In the genomic region with DNA sequence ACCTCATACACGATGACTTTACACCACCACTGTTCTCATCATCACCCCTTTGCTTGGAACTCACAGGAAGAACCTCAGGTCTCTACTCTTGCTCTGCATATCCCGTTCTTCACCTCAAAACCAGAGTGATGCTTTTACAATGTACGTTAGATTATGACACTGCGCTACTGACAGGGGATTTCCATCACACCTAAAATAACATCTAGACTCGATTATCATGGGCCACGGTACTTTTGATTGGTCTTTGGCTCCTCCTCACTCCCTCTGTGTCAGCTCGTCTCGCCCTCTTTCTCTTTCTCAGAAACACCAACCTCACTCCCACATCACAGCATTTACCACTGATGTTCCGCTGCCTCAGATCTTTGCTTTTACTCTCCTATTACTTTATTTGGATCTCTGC, we compare ENCODE assay signal across 14 cellular contexts.
A peak's percentile ranks its signal among the peaks of the same experiment; 100 is the strongest.
DNase-seq lines count a peak whose midpoint lies in the region; ATAC-seq and TF ChIP-seq lines count a peak whose summit lies in the region.
"Had no signal": no experiment of that assay in that cellular context is flagged by ENCODE, and none has a peak within 500 bp of the region (broad histone marks: within the 10 kb centered on the region; RNA-seq: fewer than 3 reads in every experiment).

No MANE protein-coding gene starts in this region.

- H3K27ac ChIP-seq in KOPT-K1 (ENCODE audit: low read depth, low read length, poor library complexity, severe bottlenecking) (peak overlapping the region; percentile 89), breast epithelium (no peak overlapping the region)
- H3K27ac ChIP-seq: adrenal gland, skin epidermis had no signal

- no peaks in the 10 kb centered on the region for H3K9me3 Mint-ChIP-seq in activated naive CD8-positive, alpha-beta T cell treated with anti-CD3 and anti-CD28 coated beads, Interleukin-2, amount 50 U/mL, for 24 hours
- no peaks in the 10 kb centered on the region for H3K9me3 Mint-ChIP-seq in activated naive CD8-positive, alpha-beta T cell treated with anti-CD3 and anti-CD28 coated beads for 36 hours
- H3K9me3 Mint-ChIP-seq in stimulated activated effector memory CD8-positive, alpha-beta T cell treated with anti-CD3 and anti-CD28 coated beads, Interleukin-12 subunit alpha, Interleukin-12 subunit beta, amount 100 ng/mL, for 72 hours: peaks cover 6% of the 10 kb centered on the region
- H3K9me3 Mint-ChIP-seq in WTC11: no peaks in the 10 kb centered on the region

- POLR2A ChIA-PET in WTC11 (lab: Charles Lee): no interaction called here

- no peaks in the 10 kb centered on the region for H3K9me3 ChIP-seq in KOPT-K1 (ENCODE audit: insufficient read depth, low read length, poor library complexity, severe bottlenecking)
- no peaks in the 10 kb centered on the region for H3K9me3 ChIP-seq in breast epithelium
- H3K9me3 ChIP-seq: adrenal gland had no signal

- no peaks in the 10 kb centered on the region for H3K27me3 ChIP-seq in breast epithelium
- H3K27me3 ChIP-seq: adrenal gland had no signal

- H3K36me3 ChIP-seq in KOPT-K1 (ENCODE audit: insufficient read depth, low read length) (no peaks in the 10 kb centered on the region), breast epithelium (no peaks in the 10 kb centered on the region)
- H3K36me3 ChIP-seq: adrenal gland had no signal

- H3K36me3 Mint-ChIP-seq in activated naive CD8-positive, alpha-beta T cell treated with anti-CD3 and anti-CD28 coated beads, Interleukin-2, amount 50 U/mL, for 24 hours (ENCODE audit: low read depth): no peaks in the 10 kb centered on the region
- no peaks in the 10 kb centered on the region for H3K36me3 Mint-ChIP-seq in activated naive CD8-positive, alpha-beta T cell treated with anti-CD3 and anti-CD28 coated beads for 36 hours
- H3K36me3 Mint-ChIP-seq in stimulated activated effector memory CD8-positive, alpha-beta T cell treated with anti-CD3 and anti-CD28 coated beads, Interleukin-12 subunit alpha, Interleukin-12 subunit beta, amount 100 ng/mL, for 72 hours: no peaks in the 10 kb centered on the region
- H3K36me3 Mint-ChIP-seq in WTC11: no peaks in the 10 kb centered on the region

- no peaks in the 10 kb centered on the region for H3K4me1 Mint-ChIP-seq in activated naive CD8-positive, alpha-beta T cell treated with anti-CD3 and anti-CD28 coated beads, Interleukin-2, amount 50 U/mL, for 24 hours
- H3K4me1 Mint-ChIP-seq in activated naive CD8-positive, alpha-beta T cell treated with anti-CD3 and anti-CD28 coated beads for 36 hours: no peaks in the 10 kb centered on the region
- no peaks in the 10 kb centered on the region for H3K4me1 Mint-ChIP-seq in stimulated activated effector memory CD8-positive, alpha-beta T cell treated with anti-CD3 and anti-CD28 coated beads, Interleukin-12 subunit alpha, Interleukin-12 subunit beta, amount 100 ng/mL, for 72 hours
- no peaks in the 10 kb centered on the region for H3K4me1 Mint-ChIP-seq in WTC11

- TF ChIP-seq POLR2A in breast epithelium (IDR thresholded peaks at IDR 0.05): no peak

- ATAC-seq in activated naive CD8-positive, alpha-beta T cell treated with anti-CD3 and anti-CD28 coated beads, Interleukin-2, amount 50 U/mL, for 24 hours: peak; percentile 15
- ATAC-seq in HG02571 (IDR thresholded peaks at IDR 0.05; ENCODE audit: unreplicated experiment) (peak; percentile 64), WTC11 (no peak)
- ATAC-seq in stimulated activated effector memory CD8-positive, alpha-beta T cell treated with anti-CD3 and anti-CD28 coated beads, Interleukin-12 subunit alpha, Interleukin-12 subunit beta, amount 100 ng/mL, for 72 hours: peak; percentile 89

- no peak for TF ChIP-seq CTCF in WTC11 (IDR thresholded peaks at IDR 0.05)
- TF ChIP-seq CTCF in breast epithelium (IDR thresholded peaks at IDR 0.05): no peak

- H3K4me3 Mint-ChIP-seq in activated naive CD8-positive, alpha-beta T cell treated with anti-CD3 and anti-CD28 coated beads, Interleukin-2, amount 50 U/mL, for 24 hours: no peak overlapping the region
- H3K4me3 Mint-ChIP-seq in activated naive CD8-positive, alpha-beta T cell treated with anti-CD3 and anti-CD28 coated beads for 36 hours: no peak overlapping the region
- no peak overlapping the region for H3K4me3 Mint-ChIP-seq in stimulated activated effector memory CD8-positive, alpha-beta T cell treated with anti-CD3 and anti-CD28 coated beads, Interleukin-12 subunit alpha, Interleukin-12 subunit beta, amount 100 ng/mL, for 72 hours
- H3K4me3 Mint-ChIP-seq in WTC11: no peak overlapping the region

- no peak for DNase-seq in activated naive CD8-positive, alpha-beta T cell treated with anti-CD3 and anti-CD28 coated beads, Interleukin-2, amount 50 U/mL, for 24 hours
- no peak for DNase-seq in activated naive CD8-positive, alpha-beta T cell treated with anti-CD3 and anti-CD28 coated beads for 36 hours
- no peak for DNase-seq in stimulated activated effector memory CD8-positive, alpha-beta T cell treated with anti-CD3 and anti-CD28 coated beads, Interleukin-12 subunit alpha, Interleukin-12 subunit beta, amount 100 ng/mL, for 72 hours (ENCODE audit: low spot score in 2 of 2)
- no peak for DNase-seq in WTC11 (ENCODE audit: low spot score)
- no peak for DNase-seq in foreskin melanocyte
- DNase-seq in breast epithelium (ENCODE audit: low spot score in 2 of 2): no peak
- DNase-seq: adrenal gland, cortex of kidney, DMS 273 treated with DMSO at 0.1 percent for 48 hours, NCI-H1417 treated with DMSO at 0.1 percent for 48 hours, NCI-H524 had no signal

- H3K27ac Mint-ChIP-seq in activated naive CD8-positive, alpha-beta T cell treated with anti-CD3 and anti-CD28 coated beads, Interleukin-2, amount 50 U/mL, for 24 hours: no peak overlapping the region
- H3K27ac Mint-ChIP-seq in activated naive CD8-positive, alpha-beta T cell treated with anti-CD3 and anti-CD28 coated beads for 36 hours: no peak overlapping the region
- H3K27ac Mint-ChIP-seq in stimulated activated effector memory CD8-positive, alpha-beta T cell treated with anti-CD3 and anti-CD28 coated beads, Interleukin-12 subunit alpha, Interleukin-12 subunit beta, amount 100 ng/mL, for 72 hours: no peak overlapping the region
- no peak overlapping the region for H3K27ac Mint-ChIP-seq in WTC11

- no peaks in the 10 kb centered on the region for H3K27me3 Mint-ChIP-seq in activated naive CD8-positive, alpha-beta T cell treated with anti-CD3 and anti-CD28 coated beads, Interleukin-2, amount 50 U/mL, for 24 hours
- H3K27me3 Mint-ChIP-seq in activated naive CD8-positive, alpha-beta T cell treated with anti-CD3 and anti-CD28 coated beads for 36 hours: no peaks in the 10 kb centered on the region
- H3K27me3 Mint-ChIP-seq in WTC11 (ENCODE audit: low read depth): no peaks in the 10 kb centered on the region

- H3K4me3 ChIP-seq in breast epithelium: no peak overlapping the region
- H3K4me3 ChIP-seq: adrenal gland, skin epidermis had no signal

- intact Hi-C loops in breast epithelium (cut with DNase I; ENCODE audit: low total_unique reads): no loop called here

- CTCF ChIA-PET in WTC11 (lab: Charles Lee): no interaction called here

- H3K4me1 ChIP-seq in breast epithelium: no peaks in the 10 kb centered on the region
- H3K4me1 ChIP-seq: adrenal gland had no signal

TF ChIP-seq in WTC11, 78 proteins besides CTCF, POLR2A, EP300 and RAD21 (continues in another document):
- TF ChIP-seq CREM (CRISPR knock-in tag; IDR thresholded peaks at IDR 0.05): no peak
- TF ChIP-seq, protein P1, sequence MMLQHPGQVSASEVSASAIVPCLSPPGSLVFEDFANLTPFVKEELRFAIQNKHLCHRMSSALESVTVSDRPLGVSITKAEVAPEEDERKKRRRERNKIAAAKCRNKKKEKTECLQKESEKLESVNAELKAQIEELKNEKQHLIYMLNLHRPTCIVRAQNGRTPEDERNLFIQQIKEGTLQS (CRISPR knock-in tag; conservative IDR thresholded peaks at IDR 0.05): no peak
- TF ChIP-seq, protein P2, sequence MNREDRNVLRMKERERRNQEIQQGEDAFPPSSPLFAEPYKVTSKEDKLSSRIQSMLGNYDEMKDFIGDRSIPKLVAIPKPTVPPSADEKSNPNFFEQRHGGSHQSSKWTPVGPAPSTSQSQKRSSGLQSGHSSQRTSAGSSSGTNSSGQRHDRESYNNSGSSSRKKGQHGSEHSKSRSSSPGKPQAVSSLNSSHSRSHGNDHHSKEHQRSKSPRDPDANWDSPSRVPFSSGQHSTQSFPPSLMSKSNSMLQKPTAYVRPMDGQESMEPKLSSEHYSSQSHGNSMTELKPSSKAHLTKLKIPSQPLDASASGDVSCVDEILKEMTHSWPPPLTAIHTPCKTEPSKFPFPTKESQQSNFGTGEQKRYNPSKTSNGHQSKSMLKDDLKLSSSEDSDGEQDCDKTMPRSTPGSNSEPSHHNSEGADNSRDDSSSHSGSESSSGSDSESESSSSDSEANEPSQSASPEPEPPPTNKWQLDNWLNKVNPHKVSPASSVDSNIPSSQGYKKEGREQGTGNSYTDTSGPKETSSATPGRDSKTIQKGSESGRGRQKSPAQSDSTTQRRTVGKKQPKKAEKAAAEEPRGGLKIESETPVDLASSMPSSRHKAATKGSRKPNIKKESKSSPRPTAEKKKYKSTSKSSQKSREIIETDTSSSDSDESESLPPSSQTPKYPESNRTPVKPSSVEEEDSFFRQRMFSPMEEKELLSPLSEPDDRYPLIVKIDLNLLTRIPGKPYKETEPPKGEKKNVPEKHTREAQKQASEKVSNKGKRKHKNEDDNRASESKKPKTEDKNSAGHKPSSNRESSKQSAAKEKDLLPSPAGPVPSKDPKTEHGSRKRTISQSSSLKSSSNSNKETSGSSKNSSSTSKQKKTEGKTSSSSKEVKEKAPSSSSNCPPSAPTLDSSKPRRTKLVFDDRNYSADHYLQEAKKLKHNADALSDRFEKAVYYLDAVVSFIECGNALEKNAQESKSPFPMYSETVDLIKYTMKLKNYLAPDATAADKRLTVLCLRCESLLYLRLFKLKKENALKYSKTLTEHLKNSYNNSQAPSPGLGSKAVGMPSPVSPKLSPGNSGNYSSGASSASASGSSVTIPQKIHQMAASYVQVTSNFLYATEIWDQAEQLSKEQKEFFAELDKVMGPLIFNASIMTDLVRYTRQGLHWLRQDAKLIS (CRISPR knock-in tag; IDR thresholded peaks at IDR 0.05; ENCODE audit: borderline replicate concordance): no peak
- TF ChIP-seq SMAD3 (CRISPR knock-in tag; IDR thresholded peaks at IDR 0.05; ENCODE audit: borderline replicate concordance): no peak
- TF ChIP-seq NR1H2 (CRISPR knock-in tag; IDR thresholded peaks at IDR 0.05): no peak
- TF ChIP-seq, protein P3, sequence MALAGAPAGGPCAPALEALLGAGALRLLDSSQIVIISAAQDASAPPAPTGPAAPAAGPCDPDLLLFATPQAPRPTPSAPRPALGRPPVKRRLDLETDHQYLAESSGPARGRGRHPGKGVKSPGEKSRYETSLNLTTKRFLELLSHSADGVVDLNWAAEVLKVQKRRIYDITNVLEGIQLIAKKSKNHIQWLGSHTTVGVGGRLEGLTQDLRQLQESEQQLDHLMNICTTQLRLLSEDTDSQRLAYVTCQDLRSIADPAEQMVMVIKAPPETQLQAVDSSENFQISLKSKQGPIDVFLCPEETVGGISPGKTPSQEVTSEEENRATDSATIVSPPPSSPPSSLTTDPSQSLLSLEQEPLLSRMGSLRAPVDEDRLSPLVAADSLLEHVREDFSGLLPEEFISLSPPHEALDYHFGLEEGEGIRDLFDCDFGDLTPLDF (CRISPR knock-in tag; IDR thresholded peaks at IDR 0.05): no peak
